Comparison of ENCODE assay signal across 10 cellular contexts in genomic region chr1:93749894-93750301, GRCh38.
A peak's percentile ranks its signal among the peaks of the same experiment; 100 is the strongest.
DNase-seq lines count a peak whose midpoint lies in the region; ATAC-seq and TF ChIP-seq lines count a peak whose summit lies in the region.
"Had no signal": no experiment of that assay in that cellular context is flagged by ENCODE, and none has a peak within 500 bp of the region (broad histone marks: within the 10 kb centered on the region; RNA-seq: fewer than 3 reads in every experiment).

No MANE protein-coding gene starts in this region.

- CTCF ChIA-PET in IMR-90 (lab: Yijun Ruan, JAX): interaction anchor here (0.7 kb wide), 1 partner anchor 47 kb away, joined by 4 read pairs; no protein-coding TSS in a partner anchor

- peaks cover 14% of the 10 kb centered on the region for H3K4me1 ChIP-seq in IMR-90 (ENCODE audit: control insufficient read depth, insufficient read depth, low read length)

- H2BK15ac ChIP-seq in IMR-90 (ENCODE audit: low read depth, low read length): no peak overlapping the region

- H3K56ac ChIP-seq in IMR-90 (ENCODE audit: extremely low read depth, insufficient read depth, low read length): no peak overlapping the region

- peaks cover 0 to 4% of the 10 kb centered on the region in 2 experiments; a peak in 1 of 4 replicates for H3K79me1 ChIP-seq in IMR-90 (ENCODE audit: low read depth in 1 of 2, low read length in 2 of 2)

- H3K18ac ChIP-seq in IMR-90 (ENCODE audit: low read depth, low read length): no peak overlapping the region

- peak overlapping the region; percentile 38; the same call in 1 of the 2 replicates for H2BK120ac ChIP-seq in IMR-90 (ENCODE audit: low read depth, low read length)

- H3K27ac Mint-ChIP-seq in osteocyte (ENCODE audit: unreplicated experiment): no peak overlapping the region

- H3K9me3 ChIP-seq in IMR-90 (ENCODE audit: control insufficient read depth, insufficient read depth, low read length): peaks cover 2% of the 10 kb centered on the region
- H3K9me3 ChIP-seq: right lobe of liver, vagina had no signal

- no peak overlapping the region for H2AK9ac ChIP-seq in IMR-90 (replicated peaks; ENCODE audit: low read depth, low read length, poor library complexity)

- H2BK5ac ChIP-seq in IMR-90 (ENCODE audit: low read depth, low read length, poor library complexity, severe bottlenecking): no peak overlapping the region

- H2AK5ac ChIP-seq in IMR-90 (ENCODE audit: low read depth, low read length): 0 out of 2 replicates have a peak overlapping the region, but pooled peaks have one; percentile 92

- no peak for TF ChIP-seq POLR2A in IMR-90 (IDR thresholded peaks at IDR 0.05; ENCODE audit: low read depth, low read length)

- no peak overlapping the region for H3K27ac ChIP-seq in IMR-90 (ENCODE audit: insufficient read depth, low read length)
- H3K27ac ChIP-seq: right lobe of liver, vagina had no signal

- H3K14ac ChIP-seq in IMR-90 (replicated peaks; ENCODE audit: low read depth, low read length): 0 out of 2 replicates have a peak overlapping the region, but pooled peaks have one; percentile 1

- dilution Hi-C loops in IMR-90 (cut with HindIII; ENCODE audit: low sequenced_read_pairs, unreplicated experiment): no loop called here

- H3K9me3 Mint-ChIP-seq in osteocyte (ENCODE audit: unreplicated experiment): peaks cover 10% of the 10 kb centered on the region

- peaks cover 5% of the 10 kb centered on the region for H3K27me3 Mint-ChIP-seq in osteocyte (ENCODE audit: unreplicated experiment)

- peaks cover 4% of the 10 kb centered on the region for H3K36me3 Mint-ChIP-seq in osteocyte (ENCODE audit: unreplicated experiment)

- TF ChIP-seq CTCF in GM12874 (IDR thresholded peaks at IDR 0.05; ENCODE audit: insufficient read depth, low read depth, low read length) (peak; percentile 39), IMR-90 (conservative IDR thresholded peaks at IDR 0.05; ENCODE audit: low read depth, low read length) (0 out of 2 replicates have a peak, but pooled peaks have one; percentile 13), osteocyte (IDR thresholded peaks at IDR 0.05) (peak; percentile 18)

- no peak overlapping the region for H3K4me3 ChIP-seq in IMR-90 (ENCODE audit: insufficient read depth, low read depth, low read length)
- H3K4me3 ChIP-seq: right lobe of liver, vagina had no signal

- H3K4ac ChIP-seq in IMR-90 (ENCODE audit: low read depth, low read length): peak overlapping the region; percentile 74

- H3K4me2 ChIP-seq in IMR-90 (ENCODE audit: low read depth, low read length): no peak overlapping the region

- no peak overlapping the region for H3K9ac ChIP-seq in IMR-90 (ENCODE audit: low read depth, low read length)

- no peak overlapping the region for H4K8ac ChIP-seq in IMR-90 (ENCODE audit: low read depth in 2 of 2, low read length in 2 of 2)

- ATAC-seq in IMR-90 (ENCODE audit: low read depth) (no peak), HG03571 (IDR thresholded peaks at IDR 0.05; ENCODE audit: unreplicated experiment) (no peak)
- ATAC-seq: right lobe of liver had no signal

- H2AFZ ChIP-seq in IMR-90 (replicated peaks; ENCODE audit: low read length, poor library complexity): peak overlapping the region; percentile 60

- in situ Hi-C loops in IMR-90 (cut with MboI; ENCODE audit: low sequenced_read_pairs): no loop called here

- H3K23ac ChIP-seq in IMR-90 (ENCODE audit: low read depth, low read length): no peak overlapping the region

- H4K91ac ChIP-seq in IMR-90 (ENCODE audit: insufficient read depth, low read depth, low read length): peak overlapping the region; percentile 50; the same call in 1 of the 2 replicates

- no peak for DNase-seq in IMR-90
- peak; percentile 38 for DNase-seq in amniotic epithelial cell (ENCODE audit: low read depth)
- DNase-seq in osteocyte (ENCODE audit: extremely low spot score, unreplicated experiment): no peak
- no peak for DNase-seq in globus pallidus (ENCODE audit: low spot score)
- no peak for DNase-seq in activated CD8-positive, alpha-beta memory T cell treated with anti-CD3 and anti-CD28 coated beads for 24 hours
- DNase-seq: activated CD4-positive, alpha-beta T cell treated with anti-CD3 and anti-CD28 coated beads, Interleukin-2, amount 50 U/mL, for 4 hours; right lobe of liver had no signal

- peaks cover 5% of the 10 kb centered on the region; the same call in 1 of the 2 replicates for H4K20me1 ChIP-seq in IMR-90 (ENCODE audit: insufficient read depth, low read length)

- H3K27me3 ChIP-seq in IMR-90 (ENCODE audit: control insufficient read depth, insufficient read depth, low read length): no peaks in the 10 kb centered on the region
- H3K27me3 ChIP-seq: right lobe of liver, vagina had no signal

- no TSS peak for BruUV-seq in IMR-90 (replicated peaks; lab: Mats Ljungman, UMichigan)

- WGBS in IMR-90 (ENCODE audit: extremely low coverage in 2 of 2, insufficient read length in 1 of 2), 2 experiments: 60% methylated on average over 1 of the region's 2 CpGs; no CpG with 5 or more reads in 1 of the 2 experiments

- H3K36me3 ChIP-seq in IMR-90 (ENCODE audit: control insufficient read depth, insufficient read depth, low read length): no peaks in the 10 kb centered on the region
- H3K36me3 ChIP-seq: right lobe of liver, vagina had no signal

- peaks cover 17% of the 10 kb centered on the region for H3K9me1 ChIP-seq in IMR-90 (ENCODE audit: insufficient read depth, low read length)

- POLR2A ChIA-PET in IMR-90 (lab: Charles Lee; ENCODE audit: unreplicated experiment): no interaction called here

- H2BK20ac ChIP-seq in IMR-90 (ENCODE audit: low read depth, low read length): peak overlapping the region; percentile 46; the same call in 1 of the 2 replicates

- H4K5ac ChIP-seq in IMR-90 (ENCODE audit: low read depth, low read length): no peak overlapping the region

- peaks cover 4% of the 10 kb centered on the region for H3K4me1 Mint-ChIP-seq in osteocyte (ENCODE audit: unreplicated experiment)

- H3K4me3 Mint-ChIP-seq in osteocyte (ENCODE audit: unreplicated experiment): no peak overlapping the region

- intact Hi-C loops in IMR-90 (cut with micrococcal nuclease): no loop called here

- TF ChIP-seq RAD21 in IMR-90 (IDR thresholded peaks at IDR 0.05; ENCODE audit: low read length): no peak

TF ChIP-seq in IMR-90, 13 proteins besides CTCF, POLR2A, EP300 and RAD21:
- TF ChIP-seq MXI1 (IDR thresholded peaks at IDR 0.05; ENCODE audit: borderline replicate concordance, low read depth, low read length): no peak
- no peak for TF ChIP-seq RFX5 (IDR thresholded peaks at IDR 0.05; ENCODE audit: low read depth, low read length)
- no peak for TF ChIP-seq ELK1 (IDR thresholded peaks at IDR 0.05; ENCODE audit: borderline replicate concordance, low read depth, low read length)
- TF ChIP-seq SMC3 (IDR thresholded peaks at IDR 0.05; ENCODE audit: low read depth, low read length): no peak
- no peak for TF ChIP-seq CEBPB (IDR thresholded peaks at IDR 0.05; ENCODE audit: low read depth, low read length)
- TF ChIP-seq USF2 (IDR thresholded peaks at IDR 0.05; ENCODE audit: low read depth, low read length): no peak
- TF ChIP-seq NFE2L2 (IDR thresholded peaks at IDR 0.05; ENCODE audit: low read depth, low read length): no peak
- no peak for TF ChIP-seq FOS (IDR thresholded peaks at IDR 0.05; ENCODE audit: low read depth, low read length)
- TF ChIP-seq BHLHE40 (IDR thresholded peaks at IDR 0.05; ENCODE audit: low read depth, low read length): no peak
- TF ChIP-seq RCOR1 (IDR thresholded peaks at IDR 0.05; ENCODE audit: insufficient replicate concordance, low read length): no peak
- no peak for TF ChIP-seq CHD1 (IDR thresholded peaks at IDR 0.05; ENCODE audit: low read depth, low read length)
